Comparison of ENCODE assay signal across 13 cellular contexts in the genomic region with DNA sequence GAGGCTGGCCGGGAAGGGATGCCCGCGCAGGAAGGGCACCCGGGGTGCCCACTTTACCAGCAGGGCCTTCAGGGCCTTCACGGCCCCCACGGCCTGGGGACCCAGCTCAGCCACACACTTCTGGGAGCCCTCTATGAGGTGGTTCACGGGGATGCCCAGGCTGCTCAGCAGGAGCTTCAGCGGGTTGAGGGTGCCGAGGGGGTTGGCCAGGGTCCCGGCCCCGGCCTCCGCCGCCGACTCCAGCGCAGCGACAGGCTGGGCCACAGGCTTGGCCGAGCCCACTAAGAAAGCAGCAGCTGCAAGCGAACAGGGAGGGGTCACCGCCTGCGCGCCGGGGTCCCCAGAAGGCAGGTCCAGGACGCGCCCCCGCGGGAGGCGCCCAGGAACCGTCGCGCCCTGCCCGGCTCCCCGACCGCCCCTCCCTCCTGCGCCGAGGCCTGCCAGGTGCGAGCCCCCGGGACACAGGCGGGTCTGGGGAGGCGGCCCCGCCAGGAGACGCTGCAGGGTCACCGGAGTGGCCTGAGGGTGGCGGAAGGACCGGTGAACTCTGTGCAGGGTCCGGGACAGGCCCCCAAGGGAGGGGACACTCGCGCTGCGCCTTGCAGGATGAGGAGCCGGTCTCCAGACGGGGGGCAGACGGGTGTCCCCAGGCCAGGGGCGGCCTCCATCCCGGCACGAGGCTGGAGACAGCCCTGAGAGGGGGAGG.
A peak's percentile ranks its signal among the peaks of the same experiment; 100 is the strongest.
DNase-seq lines count a peak whose midpoint lies in the region; ATAC-seq lines count a peak whose summit lies in the region.
"Had no signal": no experiment of that assay in that cellular context is flagged by ENCODE, and none has a peak within 500 bp of the region (broad histone marks: within the 10 kb centered on the region; RNA-seq: fewer than 3 reads in every experiment).

No MANE protein-coding gene starts in this region.

- peaks cover 27% of the 10 kb centered on the region for H3K27me3 ChIP-seq in iPS DF 6.9 (ENCODE audit: control insufficient read depth, insufficient read depth, low read length)
- H3K27me3 ChIP-seq in rectal smooth muscle tissue (ENCODE audit: control insufficient read depth, insufficient read depth, low read length), result peaks cover 24% of the 10 kb centered on the region

- WGBS in iPS DF 6.9 (ENCODE audit: insufficient coverage, insufficient read length), result no CpG with 5 or more reads among the region's 54 CpGs

- H3K9me3 ChIP-seq in KOPT-K1 (ENCODE audit: insufficient read depth, low read length, poor library complexity, severe bottlenecking) (no peaks in the 10 kb centered on the region), iPS DF 6.9 (ENCODE audit: control insufficient read depth, insufficient read depth, low read length) (no peaks in the 10 kb centered on the region)
- H3K9me3 ChIP-seq: transverse colon had no signal

- H3K4me1 ChIP-seq in iPS DF 6.9 (ENCODE audit: control insufficient read depth, insufficient read depth, low read length) (no peaks in the 10 kb centered on the region), rectal smooth muscle tissue (ENCODE audit: control insufficient read depth, insufficient read depth, low read length) (no peaks in the 10 kb centered on the region)

- H3K36me3 ChIP-seq in KOPT-K1 (ENCODE audit: insufficient read depth, low read length), result no peaks in the 10 kb centered on the region
- H3K36me3 ChIP-seq in iPS DF 6.9 (ENCODE audit: control insufficient read depth, insufficient read depth, low read length), result no peaks in the 10 kb centered on the region
- no peaks in the 10 kb centered on the region for H3K36me3 ChIP-seq in rectal smooth muscle tissue (ENCODE audit: control insufficient read depth, insufficient read depth, low read length)
- H3K36me3 ChIP-seq: transverse colon had no signal

- ATAC-seq in GM19397 (IDR thresholded peaks at IDR 0.05; ENCODE audit: unreplicated experiment), result no peak

- no peak overlapping the region for H3K9ac ChIP-seq in rectal smooth muscle tissue (ENCODE audit: low read length)

- H3K27ac ChIP-seq in KOPT-K1 (ENCODE audit: low read depth, low read length, poor library complexity, severe bottlenecking) (peak overlapping the region; percentile 83), iPS DF 6.9 (ENCODE audit: low read length) (no peak overlapping the region), rectal smooth muscle tissue (ENCODE audit: low read depth, low read length) (no peak overlapping the region)
- H3K27ac ChIP-seq: epithelial cell of prostate, HL-60, transverse colon had no signal

- DNase-seq in ELF-1 (ENCODE audit: low read depth, low spot score) (peak; percentile 40), iPS DF 6.9 (ENCODE audit: low read depth, low spot score) (no peak), kidney tubule cell (ENCODE audit: low spot score) (no peak), NOMO-1 (lab: John Stamatoyannopoulos, UW; ENCODE audit: unreplicated experiment in 2 of 2) (no peak), GM19238 (ENCODE audit: insufficient read length, low spot score) (no peak)
- DNase-seq: activated CD4-positive, CD25-positive, alpha-beta regulatory T cell; NCI-H1694 treated with DMSO at 0.1 percent for 48 hours; transverse colon had no signal

- H3K4me3 ChIP-seq in iPS DF 6.9 (ENCODE audit: low read length), result peak overlapping the region; percentile 24; the same call in 1 of the 2 replicates
- H3K4me3 ChIP-seq in rectal smooth muscle tissue (ENCODE audit: low read length), result peak overlapping the region; percentile 8
